7 cellular contexts compared by ENCODE assay signal in the genomic region with DNA sequence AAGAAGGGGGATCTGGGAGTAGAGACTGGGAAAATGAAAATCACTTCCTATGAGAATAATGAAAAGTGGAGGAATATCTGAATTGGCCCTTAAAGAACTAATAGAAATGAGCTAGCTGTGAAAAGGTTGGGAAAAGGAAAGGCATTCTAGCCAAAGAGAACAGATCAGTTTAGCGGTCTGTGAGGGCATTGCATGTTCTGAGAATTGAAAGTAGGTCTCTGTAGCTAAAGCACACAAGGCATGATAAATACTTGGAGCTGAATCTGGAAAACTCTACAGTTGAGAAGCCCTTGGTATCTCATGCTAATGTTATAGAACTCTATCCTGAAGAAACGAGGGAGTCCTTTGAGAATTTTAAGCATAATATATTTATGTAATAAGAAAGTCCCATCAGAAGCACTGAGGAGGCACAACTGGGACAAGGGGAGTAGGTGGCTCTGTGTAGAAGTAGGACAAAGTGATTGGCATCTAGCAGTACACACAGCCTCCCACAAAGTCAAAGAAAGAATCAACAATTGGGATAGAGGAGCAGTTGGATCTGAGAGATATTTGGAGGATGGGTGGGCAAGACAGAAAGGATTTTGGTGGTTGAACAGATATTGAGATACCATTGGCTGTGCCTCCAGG.
"Had no signal": no experiment of that assay in that cellular context is flagged by ENCODE, and none has a peak within 500 bp of the region (broad histone marks: within the 10 kb centered on the region; RNA-seq: fewer than 3 reads in every experiment).

No MANE protein-coding gene starts in this region.

- ATAC-seq: GM23338 had no signal

- H3K4me2 ChIP-seq: GM23338 had no signal

- FAIRE-seq: H1, H54, HTR-8/SVneo had no signal

- H2AFZ ChIP-seq: GM23338 had no signal

- H3K36me3 Mint-ChIP-seq: IgD-negative memory B cell had no signal

- H3K9me3 Mint-ChIP-seq: GM23338, H9 had no signal

- H3K27ac Mint-ChIP-seq: GM23338, H9, IgD-negative memory B cell had no signal

- DNase-seq: H9, HCEC 1CT had no signal

- H3K4me3 ChIP-seq: GM23338 had no signal
